Comparison of ENCODE assay signal across 8 cellular contexts in genomic region chr2:240913810-240914644, GRCh38. TPM values are rescaled to one million over a fixed set of nuclear protein-coding genes. Genes with fewer than 3 reads are reported as not detected.
DNase-seq lines count a peak whose midpoint lies in the region; ATAC-seq, FAIRE-seq and TF ChIP-seq lines count a peak whose summit lies in the region.

No MANE protein-coding gene starts in this region.

- ATAC-seq in HepG2 (peak; percentile 75), HG03342 (IDR thresholded peaks at IDR 0.05; ENCODE audit: unreplicated experiment) (no peak), GM21390 (IDR thresholded peaks at IDR 0.05; ENCODE audit: unreplicated experiment) (no peak)

- DNase-seq in Kasumi-1 (lab: John Stamatoyannopoulos, UW) (peak; percentile 7 to 19), cerebellar nuclear complex (lab: John Stamatoyannopoulos, UW) (peak; percentile 5 to 39), HepG2 (ENCODE audit: low spot score) (peak; percentile 43)
- DNase-seq in activated CD4-positive, CD25-positive, alpha-beta regulatory T cell treated with anti-CD3 and anti-CD28 coated beads, Interleukin-2, amount 50 U/mL, for 16 hours (ENCODE audit: low read depth, low spot score), result peak; percentile 23
- DNase-seq in stimulated activated CD8-positive, alpha-beta memory T cell treated with anti-CD3 and anti-CD28 coated beads, Interleukin-12 subunit alpha, Interleukin-12 subunit beta, amount 100 ng/mL, for 1 hour (ENCODE audit: low read depth), result peak; percentile 45

- peak; percentile 90 for TF ChIP-seq RAD21 in HepG2 (CRISPR knock-in tag; IDR thresholded peaks at IDR 0.05)

- no peaks in the 10 kb centered on the region for H3F3A ChIP-seq in DOHH2 (ENCODE audit: control insufficient read depth, insufficient read depth)

- no peaks in the 10 kb centered on the region for H3K79me2 ChIP-seq in DOHH2 (ENCODE audit: control insufficient read depth, low read length)
- no peaks in the 10 kb centered on the region for H3K79me2 ChIP-seq in HepG2 (ENCODE audit: insufficient read depth, low read length)

- in situ Hi-C loops in HepG2 (cut with HindIII; ENCODE audit: extremely low pct_ligation_motif_present, low pct_unique_long_range_greater_than_20kb), result no loop called here

- H4K20me1 ChIP-seq in DOHH2 (ENCODE audit: control insufficient read depth, insufficient read depth, low read depth, low read length) (no peaks in the 10 kb centered on the region), HepG2 (ENCODE audit: insufficient read depth, low read length) (no peaks in the 10 kb centered on the region)

- no peak overlapping the region for H3K4me3 ChIP-seq in DOHH2 (ENCODE audit: low read length)
- H3K4me3 ChIP-seq in HepG2 (replicated peaks in 1 of 3; ENCODE audit: insufficient read depth in 1 of 3, low read depth in 2 of 3, low read length in 3 of 3), result peak overlapping the region in 2 of 3 experiments; percentile 25 to 68; a peak in 3 of 6 replicates

- peak; percentile 95 for TF ChIP-seq CTCF in DOHH2 (IDR thresholded peaks at IDR 0.05; ENCODE audit: low read depth, low read length, poor library complexity, severe bottlenecking)
- peak; percentile 98 for TF ChIP-seq CTCF in HepG2 (CRISPR knock-in tag; IDR thresholded peaks at IDR 0.05)

- H2AFZ ChIP-seq in HepG2 (ENCODE audit: low read length), result peak overlapping the region; percentile 32

- no TSS peak for BruUV-seq in HepG2 (replicated peaks; lab: Mats Ljungman, UMichigan)

- POLR2A ChIA-PET in HepG2 (lab: Yijun Ruan, JAX), result interaction anchor here (0.8 to 3.0 kb wide), 7 partner anchors 19 to 78 kb away, joined by 3 to 16 read pairs (median 7); partner anchors contain the start of genes AGXT and MAB21L4

- 7% methylated on average over 28 of the region's 36 CpGs for WGBS in HepG2 (ENCODE audit: low lambda C conversion rate)

- H3K9me2 ChIP-seq in DOHH2 (replicated peaks; ENCODE audit: control insufficient read depth, low read length), result no peaks in the 10 kb centered on the region

- H3K4me1 ChIP-seq in DOHH2 (ENCODE audit: control insufficient read depth, low read length) (no peaks in the 10 kb centered on the region; the same call in 1 of the 2 replicates), HepG2 (ENCODE audit: insufficient read depth, low read length) (peaks cover 40% of the 10 kb centered on the region)

- peaks cover 18% of the 10 kb centered on the region for H3K27me3 ChIP-seq in DOHH2 (ENCODE audit: control insufficient read depth, low read length)
- H3K27me3 ChIP-seq in HepG2 (ENCODE audit: control insufficient read depth in 1 of 2, insufficient read depth in 2 of 2, low read length in 2 of 2), result peaks cover 8 to 74% of the 10 kb centered on the region in 2 experiments; a peak in 4 of 5 replicates

- H3K36me3 ChIP-seq in DOHH2 (ENCODE audit: control insufficient read depth, low read length), result no peaks in the 10 kb centered on the region
- no peaks in the 10 kb centered on the region for H3K36me3 ChIP-seq in HepG2 (replicated peaks in 1 of 2; ENCODE audit: control insufficient read depth in 1 of 2, insufficient read depth in 2 of 2, low read length in 2 of 2)

- CTCF ChIA-PET in HepG2 (lab: Yijun Ruan, JAX; ENCODE audit: low intra/inter-chr PET ratio, low total read pairs), result interaction anchor here (1.5 to 3.0 kb wide), 4 partner anchors 57 to 77 kb away, joined by 4 to 25 read pairs (median 18); no protein-coding TSS in a partner anchor

- H3K4me2 ChIP-seq in DOHH2 (ENCODE audit: low read length), result no peak overlapping the region
- H3K4me2 ChIP-seq in HepG2 (ENCODE audit: low read depth, low read length), result peak overlapping the region; percentile 81

- no peak for TF ChIP-seq POLR2A in HepG2 (IDR thresholded peaks at IDR 0.05; ENCODE audit: insufficient read depth in 1 of 2, low read depth in 2 of 2, low read length in 2 of 2)

- peak overlapping the region; percentile 24; the same call in 1 of the 2 replicates for H3K9ac ChIP-seq in HepG2 (ENCODE audit: insufficient read depth, low read depth, low read length)

- TF ChIP-seq EP300 in HepG2 (IDR thresholded peaks at IDR 0.05; ENCODE audit: low read depth in 2 of 2, low read length in 2 of 2) (no peak), HepG2 (CRISPR knock-in tag; IDR thresholded peaks at IDR 0.05; ENCODE audit: borderline replicate concordance) (no peak)

- intact Hi-C loops in HepG2 (cut with micrococcal nuclease; ENCODE audit: unreplicated experiment), result loop anchor here (1.0 to 2.0 kb wide), 2 partner anchors 57 to 75 kb away; no protein-coding TSS in a partner anchor

- FAIRE-seq in HepG2 (lab: Jason Lieb, UNC), result peak; percentile 46

- H3K9me3 ChIP-seq in DOHH2 (ENCODE audit: control insufficient read depth, insufficient read depth, low read length) (no peaks in the 10 kb centered on the region), HepG2 (ENCODE audit: low read length) (no peaks in the 10 kb centered on the region)

- H3K27ac ChIP-seq in DOHH2 (ENCODE audit: low read depth, low read length), result no peak overlapping the region
- H3K27ac ChIP-seq in HepG2 (ENCODE audit: extremely low read length, insufficient read depth, low read length), result no peak overlapping the region

RNA-seq across cellular contexts. Expression of gene CROCC2, which starts 7.9 kb away (rescaled TPM):
- total RNA-seq in HepG2 (2016; rRNA removed; fragmentation: Illumina TruSeq; extraction: Trizol), result not detected in 2 replicates
- total RNA-seq in HepG2 (2016; cell fraction: cytosol; rRNA removed; fragmentation: Illumina TruSeq; extraction: Trizol; ENCODE audit: low read depth), result not detected in 2 replicates
- 0.02 TPM in 1 of 2 replicates, not detected in the other for total RNA-seq in HepG2 (2016; cell fraction: insoluble cytoplasmic fraction; rRNA removed; fragmentation: Illumina TruSeq; extraction: Trizol)
- not detected in 2 replicates for total RNA-seq in HepG2 (2016; cell fraction: membrane; rRNA removed; fragmentation: Illumina TruSeq; extraction: Trizol)
- not detected in 2 replicates for total RNA-seq in HepG2 (2016; cell fraction: nucleus; rRNA removed; fragmentation: Illumina TruSeq; extraction: Trizol)
- polyA plus RNA-seq in HepG2 (2011; rRNA removed), result not detected in 2 replicates
- polyA plus RNA-seq in HepG2 (2011; cell fraction: cytosol; rRNA removed), result not detected in 2 replicates
- polyA plus RNA-seq in HepG2 (2011; cell fraction: nucleus; rRNA removed), result 0.03 TPM in 1 of 2 replicates, not detected in the other
- polyA plus RNA-seq in HepG2 (2012), result 0.13 and 0.15 TPM in 2 replicates
- not detected in 2 replicates for polyA plus RNA-seq in HepG2 (2016; cell fraction: cytosol; fragmentation: Illumina TruSeq; extraction: Trizol; ENCODE audit: low read depth)
- not detected in 2 replicates for polyA plus RNA-seq in HepG2 (2016; cell fraction: insoluble cytoplasmic fraction; fragmentation: Illumina TruSeq; extraction: Trizol; ENCODE audit: low read depth)
- not detected in 2 replicates for polyA plus RNA-seq in HepG2 (2016; cell fraction: membrane; fragmentation: Illumina TruSeq; extraction: Trizol; ENCODE audit: low read depth)
- not detected in 2 replicates for polyA plus RNA-seq in HepG2 (2016; cell fraction: nucleus; fragmentation: Illumina TruSeq; extraction: Trizol; ENCODE audit: insufficient read depth, low read depth)
- polyA minus RNA-seq in HepG2 (2011; rRNA and poly(A)+ RNA removed; ENCODE audit: low replicate concordance), result not detected in 2 replicates
- not detected in 2 replicates for polyA minus RNA-seq in HepG2 (2011; cell fraction: cytosol; rRNA and poly(A)+ RNA removed)
- polyA minus RNA-seq in HepG2 (2011; cell fraction: nucleus; rRNA and poly(A)+ RNA removed), result not detected in 2 replicates

RNA-seq across cellular contexts. Expression of gene MAB21L4, which starts 18.1 kb away (rescaled TPM):
- total RNA-seq in HepG2 (2016; rRNA removed; fragmentation: Illumina TruSeq; extraction: Trizol), result 13.5 and 14.0 TPM in 2 replicates
- total RNA-seq in HepG2 (2016; cell fraction: cytosol; rRNA removed; fragmentation: Illumina TruSeq; extraction: Trizol; ENCODE audit: low read depth), result 3.1 and 3.7 TPM in 2 replicates
- total RNA-seq in HepG2 (2016; cell fraction: insoluble cytoplasmic fraction; rRNA removed; fragmentation: Illumina TruSeq; extraction: Trizol), result 11.5 and 15.3 TPM in 2 replicates
- total RNA-seq in HepG2 (2016; cell fraction: membrane; rRNA removed; fragmentation: Illumina TruSeq; extraction: Trizol), result 10.1 and 12.0 TPM in 2 replicates
- 8.9 and 10.1 TPM in 2 replicates for total RNA-seq in HepG2 (2016; cell fraction: nucleus; rRNA removed; fragmentation: Illumina TruSeq; extraction: Trizol)
- polyA plus RNA-seq in HepG2 (2011; rRNA removed), result 3.0 and 3.6 TPM in 2 replicates
- polyA plus RNA-seq in HepG2 (2011; cell fraction: cytosol; rRNA removed), result 2.4 and 4.2 TPM in 2 replicates
- 8.9 and 9.1 TPM in 2 replicates for polyA plus RNA-seq in HepG2 (2011; cell fraction: nucleus; rRNA removed)
- 2.1 and 4.1 TPM in 2 replicates for polyA plus RNA-seq in HepG2 (2012)
- 3.4 TPM in 2 replicates for polyA plus RNA-seq in HepG2 (2016; cell fraction: cytosol; fragmentation: Illumina TruSeq; extraction: Trizol; ENCODE audit: low read depth)
- 11.8 and 13.7 TPM in 2 replicates for polyA plus RNA-seq in HepG2 (2016; cell fraction: insoluble cytoplasmic fraction; fragmentation: Illumina TruSeq; extraction: Trizol; ENCODE audit: low read depth)
- polyA plus RNA-seq in HepG2 (2016; cell fraction: membrane; fragmentation: Illumina TruSeq; extraction: Trizol; ENCODE audit: low read depth), result 8.3 and 8.8 TPM in 2 replicates
- polyA plus RNA-seq in HepG2 (2016; cell fraction: nucleus; fragmentation: Illumina TruSeq; extraction: Trizol; ENCODE audit: insufficient read depth, low read depth), result 15.9 and 16.1 TPM in 2 replicates
- polyA minus RNA-seq in HepG2 (2011; rRNA and poly(A)+ RNA removed; ENCODE audit: low replicate concordance), result 5.4 TPM in 1 of 2 replicates, not detected in the other
- 1.8 and 2.0 TPM in 2 replicates for polyA minus RNA-seq in HepG2 (2011; cell fraction: cytosol; rRNA and poly(A)+ RNA removed)
- polyA minus RNA-seq in HepG2 (2011; cell fraction: nucleus; rRNA and poly(A)+ RNA removed), result 1.3 and 2.5 TPM in 2 replicates

RNA-seq across cellular contexts. Expression of gene AGXT, which starts 45.4 kb away (rescaled TPM):
- total RNA-seq in HepG2 (2016; rRNA removed; fragmentation: Illumina TruSeq; extraction: Trizol), result 30.5 and 41.9 TPM in 2 replicates
- total RNA-seq in HepG2 (2016; cell fraction: cytosol; rRNA removed; fragmentation: Illumina TruSeq; extraction: Trizol; ENCODE audit: low read depth), result 13.0 and 14.7 TPM in 2 replicates
- total RNA-seq in HepG2 (2016; cell fraction: insoluble cytoplasmic fraction; rRNA removed; fragmentation: Illumina TruSeq; extraction: Trizol), result 26.6 and 43.3 TPM in 2 replicates
- total RNA-seq in HepG2 (2016; cell fraction: membrane; rRNA removed; fragmentation: Illumina TruSeq; extraction: Trizol), result 16.6 and 19.6 TPM in 2 replicates
- 38.2 and 44.0 TPM in 2 replicates for total RNA-seq in HepG2 (2016; cell fraction: nucleus; rRNA removed; fragmentation: Illumina TruSeq; extraction: Trizol)
- polyA plus RNA-seq in HepG2 (2011; rRNA removed), result 96.1 and 133 TPM in 2 replicates
- polyA plus RNA-seq in HepG2 (2011; cell fraction: cytosol; rRNA removed), result 35.6 and 52.0 TPM in 2 replicates
- 938 and 1,041 TPM in 2 replicates for polyA plus RNA-seq in HepG2 (2011; cell fraction: nucleus; rRNA removed)
- polyA plus RNA-seq in HepG2 (2012), result 57.7 and 74.1 TPM in 2 replicates
- polyA plus RNA-seq in HepG2 (2016; cell fraction: cytosol; fragmentation: Illumina TruSeq; extraction: Trizol; ENCODE audit: low read depth), result 16.7 and 17.4 TPM in 2 replicates
- 26.4 and 36.5 TPM in 2 replicates for polyA plus RNA-seq in HepG2 (2016; cell fraction: insoluble cytoplasmic fraction; fragmentation: Illumina TruSeq; extraction: Trizol; ENCODE audit: low read depth)
- 15.2 and 17.5 TPM in 2 replicates for polyA plus RNA-seq in HepG2 (2016; cell fraction: membrane; fragmentation: Illumina TruSeq; extraction: Trizol; ENCODE audit: low read depth)
- polyA plus RNA-seq in HepG2 (2016; cell fraction: nucleus; fragmentation: Illumina TruSeq; extraction: Trizol; ENCODE audit: insufficient read depth, low read depth), result 101 and 109 TPM in 2 replicates
- polyA minus RNA-seq in HepG2 (2011; rRNA and poly(A)+ RNA removed; ENCODE audit: low replicate concordance), result 67.0 TPM in 1 of 2 replicates, not detected in the other
- 22.8 and 31.0 TPM in 2 replicates for polyA minus RNA-seq in HepG2 (2011; cell fraction: cytosol; rRNA and poly(A)+ RNA removed)
- 64.6 and 66.1 TPM in 2 replicates for polyA minus RNA-seq in HepG2 (2011; cell fraction: nucleus; rRNA and poly(A)+ RNA removed)
